Comparison of ENCODE assay signal across 11 cellular contexts in the genomic region with DNA sequence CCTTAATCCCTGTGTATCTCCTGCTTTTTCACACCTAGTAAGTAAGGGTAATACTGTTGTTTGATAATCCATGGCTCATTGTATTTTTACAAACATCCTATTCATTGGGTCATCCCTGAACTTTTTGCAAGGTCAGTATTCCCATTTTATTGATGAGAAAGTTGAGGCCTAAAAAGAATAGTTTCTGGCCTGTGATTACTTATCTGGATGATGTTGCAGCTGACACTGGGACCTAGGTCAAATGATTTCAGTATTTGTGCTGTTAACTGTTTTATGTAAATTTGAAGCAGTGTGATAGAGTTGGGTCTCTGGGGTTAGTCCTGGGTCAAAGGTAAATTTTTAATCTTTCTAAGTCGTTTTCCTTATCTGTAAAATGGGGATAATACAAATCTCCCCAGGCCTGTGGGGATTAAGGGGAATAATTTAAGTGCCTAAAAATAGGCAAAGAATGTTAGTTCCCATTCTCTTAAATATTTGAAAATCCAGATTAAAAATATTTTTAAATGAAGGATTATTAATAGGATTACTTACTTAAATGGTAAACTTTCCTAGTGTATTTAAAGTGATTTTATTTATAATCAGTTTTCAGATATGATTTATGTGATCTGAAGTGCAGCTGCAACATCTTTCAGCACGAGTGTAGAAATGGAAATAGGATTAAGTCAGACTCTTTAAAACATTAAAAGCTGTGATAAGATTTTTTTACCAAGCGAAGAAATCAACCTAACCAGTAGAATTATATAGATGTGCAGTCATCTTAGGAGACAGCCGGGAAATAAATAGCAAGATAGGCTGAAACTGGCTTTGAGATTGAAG. TPM values are rescaled to one million over a fixed set of nuclear protein-coding genes. Genes with fewer than 3 reads are reported as not detected.
A peak's percentile ranks its signal among the peaks of the same experiment; 100 is the strongest.
DNase-seq lines count a peak whose midpoint lies in the region; ATAC-seq, FAIRE-seq and TF ChIP-seq lines count a peak whose summit lies in the region.
"Had no signal": no experiment of that assay in that cellular context is flagged by ENCODE, and none has a peak within 500 bp of the region (broad histone marks: within the 10 kb centered on the region; RNA-seq: fewer than 3 reads in every experiment).

No MANE protein-coding gene starts in this region.

- peaks cover 20% of the 10 kb centered on the region for H3F3A ChIP-seq in MM.1S (ENCODE audit: insufficient read depth, low read length)

- H3K4me2 ChIP-seq in MM.1S (ENCODE audit: low read depth, low read length): no peak overlapping the region

- no peak for FAIRE-seq in kidney (lab: Jason Lieb, UNC)

- H3K4me1 ChIP-seq in kidney (ENCODE audit: control insufficient read depth in 1 of 2, insufficient read depth in 1 of 2, low read depth in 1 of 2, low read length in 2 of 2) (peaks cover 4 to 22% of the 10 kb centered on the region in 2 donors), MM.1S (ENCODE audit: low read length) (peaks cover 18% of the 10 kb centered on the region), A673 (ENCODE audit: insufficient read depth, low read length, poor library complexity, severe bottlenecking) (peaks cover 28% of the 10 kb centered on the region)

- H3K36me3 ChIP-seq in kidney (ENCODE audit: control insufficient read depth in 1 of 2, insufficient read depth in 2 of 2, low read length in 2 of 2) (no peaks in the 10 kb centered on the region), MM.1S (replicated peaks; ENCODE audit: insufficient read depth, low read length) (no peaks in the 10 kb centered on the region), A673 (ENCODE audit: insufficient read depth, low read length, poor library complexity, severe bottlenecking) (no peaks in the 10 kb centered on the region)

- H3K27ac Mint-ChIP-seq in stimulated activated naive CD8-positive, alpha-beta T cell treated with anti-CD3 and anti-CD28 coated beads, Interleukin-15, Interleukin-2, amounts not matched to agents 100 ng/mL and 50 ng/mL, for 24 hours: no peak overlapping the region
- no peak overlapping the region for H3K27ac Mint-ChIP-seq in T-helper 17 cell

- POLR2A ChIA-PET in A673 (lab: Charles Lee; ENCODE audit: low non-redundant PET): no interaction called here

- peaks cover 80% of the 10 kb centered on the region for H3K79me2 ChIP-seq in MM.1S (ENCODE audit: low read length)

- H3K9me2 ChIP-seq in MM.1S (replicated peaks; ENCODE audit: insufficient read depth, low read length): no peaks in the 10 kb centered on the region

- peaks cover 73% of the 10 kb centered on the region for H3K4me1 Mint-ChIP-seq in stimulated activated naive CD8-positive, alpha-beta T cell treated with anti-CD3 and anti-CD28 coated beads, Interleukin-15, Interleukin-2, amounts not matched to agents 100 ng/mL and 50 ng/mL, for 24 hours (ENCODE audit: low read depth)
- peaks cover 53% of the 10 kb centered on the region for H3K4me1 Mint-ChIP-seq in T-helper 17 cell

- no peaks in the 10 kb centered on the region for H3K27me3 Mint-ChIP-seq in stimulated activated naive CD8-positive, alpha-beta T cell treated with anti-CD3 and anti-CD28 coated beads, Interleukin-15, Interleukin-2, amounts not matched to agents 100 ng/mL and 50 ng/mL, for 24 hours
- H3K27me3 Mint-ChIP-seq in T-helper 17 cell: no peaks in the 10 kb centered on the region

- no peak for ATAC-seq in stimulated activated naive CD8-positive, alpha-beta T cell treated with anti-CD3 and anti-CD28 coated beads, Interleukin-15, Interleukin-2, amounts not matched to agents 100 U/mL and 50 U/mL, for 24 hours
- no peak for ATAC-seq in T-helper 17 cell

- TF ChIP-seq CTCF in kidney (IDR thresholded peaks at IDR 0.05; ENCODE audit: borderline replicate concordance, extremely low read depth, insufficient read depth) (no peak), MM.1S (IDR thresholded peaks at IDR 0.05; ENCODE audit: low read length) (no peak), A673 (conservative IDR thresholded peaks at IDR 0.05; ENCODE audit: low read depth, low read length) (no peak)

- no peaks in the 10 kb centered on the region for H4K20me1 ChIP-seq in MM.1S (ENCODE audit: insufficient read depth, low read length)

- H3K27me3 ChIP-seq in MM.1S (replicated peaks; ENCODE audit: insufficient read depth, low read length) (no peaks in the 10 kb centered on the region), A673 (replicated peaks; ENCODE audit: insufficient read depth, low read depth, low read length, poor library complexity) (no peaks in the 10 kb centered on the region)

- H3K9me3 ChIP-seq in T-helper 17 cell (ENCODE audit: control insufficient read depth, low read length, poor library complexity, severe bottlenecking): no peaks in the 10 kb centered on the region
- no peaks in the 10 kb centered on the region for H3K9me3 ChIP-seq in kidney (ENCODE audit: control insufficient read depth in 1 of 2, low read length in 2 of 2)
- H3K9me3 ChIP-seq in MM.1S (replicated peaks; ENCODE audit: insufficient read depth, low read length): no peaks in the 10 kb centered on the region
- no peaks in the 10 kb centered on the region for H3K9me3 ChIP-seq in A673 (ENCODE audit: low read depth, low read length, poor library complexity, severe bottlenecking)

- H3K36me3 Mint-ChIP-seq in stimulated activated naive CD8-positive, alpha-beta T cell treated with anti-CD3 and anti-CD28 coated beads, Interleukin-15, Interleukin-2, amounts not matched to agents 100 ng/mL and 50 ng/mL, for 24 hours (ENCODE audit: low read depth): peaks cover 3% of the 10 kb centered on the region
- H3K36me3 Mint-ChIP-seq in T-helper 17 cell (ENCODE audit: low read depth): peaks cover 3% of the 10 kb centered on the region

- H3K4me3 Mint-ChIP-seq in stimulated activated naive CD8-positive, alpha-beta T cell treated with anti-CD3 and anti-CD28 coated beads, Interleukin-15, Interleukin-2, amounts not matched to agents 100 ng/mL and 50 ng/mL, for 24 hours: peak overlapping the region; percentile 47
- peak overlapping the region; percentile 72 for H3K4me3 Mint-ChIP-seq in T-helper 17 cell

- CTCF ChIA-PET in A673 (lab: Charles Lee): no interaction called here

- intact Hi-C loops in kidney (cut with DNase I): no loop called here
- intact Hi-C loops in A673 (cut with micrococcal nuclease; ENCODE audit: unreplicated experiment): loop anchor here (2.0 to 5.0 kb wide), 2 partner anchors 227 to 612 kb away; partner anchors contain the start of gene NEK2

- H3K9ac ChIP-seq in kidney (ENCODE audit: low read length in 2 of 2): no peak overlapping the region
- no peak overlapping the region for H3K9ac ChIP-seq in MM.1S (ENCODE audit: low read length)

- DNase-seq in stimulated activated naive CD8-positive, alpha-beta T cell treated with anti-CD3 and anti-CD28 coated beads, Interleukin-15, Interleukin-2, amounts not matched to agents 100 U/mL and 50 U/mL, for 24 hours: no peak
- no peak for DNase-seq in T-helper 17 cell
- no peak for DNase-seq in kidney
- no peak for DNase-seq in MM.1S
- DNase-seq in NCI-H526 treated with DMSO at 0.1 percent for 48 hours (lab: John Stamatoyannopoulos, UW): no peak
- no peak for DNase-seq in NCI-H345 treated with DMSO at 0.1 percent for 48 hours (lab: John Stamatoyannopoulos, UW; ENCODE audit: unreplicated experiment)
- no peak for DNase-seq in A673 (ENCODE audit: low spot score)
- DNase-seq: activated CD4-positive, CD25-positive, alpha-beta regulatory T cell treated with anti-CD3 and anti-CD28 coated beads, Interleukin-2, amount 50 U/mL, for 72 hours; amniotic stem cell; SHP77 had no signal

- H3K9me3 Mint-ChIP-seq in stimulated activated naive CD8-positive, alpha-beta T cell treated with anti-CD3 and anti-CD28 coated beads, Interleukin-15, Interleukin-2, amounts not matched to agents 100 ng/mL and 50 ng/mL, for 24 hours: no peaks in the 10 kb centered on the region

- H2AFZ ChIP-seq in MM.1S (ENCODE audit: low read length): no peak overlapping the region

- BruUV-seq in A673 (replicated peaks; lab: Mats Ljungman, UMichigan): no TSS peak

- H3K4me3 ChIP-seq in kidney (ENCODE audit: low read length in 2 of 2): peak overlapping the region; percentile 11 to 21
- H3K4me3 ChIP-seq in MM.1S (ENCODE audit: low read length): no peak overlapping the region
- H3K4me3 ChIP-seq in A673 (ENCODE audit: low read depth, low read length, poor library complexity, severe bottlenecking): no peak overlapping the region

- H3K27ac ChIP-seq in kidney (ENCODE audit: low read depth in 2 of 2, low read length in 2 of 2) (no peak overlapping the region), MM.1S (ENCODE audit: low read length) (no peak overlapping the region), A673 (ENCODE audit: low read depth, low read length, poor library complexity, severe bottlenecking) (no peak overlapping the region)

RNA-seq across cellular contexts. Expression of gene PPP2R5A, which starts 4.3 kb away (rescaled TPM):
- total RNA-seq in T-helper 17 cell (10 to 100 TPM; 52.1 to 52.4 TPM), kidney (67.3 TPM), A673 (2021) (13.9 and 16.7 TPM in 2 replicates)
- 36.6 TPM for polyA plus RNA-seq in kidney (ENCODE audit: insufficient read depth, low read depth, low replicate concordance)

Comparison
In these comparisons a context has a peak if more than half of its experiments do, and no peak if none do; other contexts are left out.
1. H3K4me3 ChIP-seq: peak in kidney (2 of 2); none in MM.1S (single experiment) and A673 (single experiment).